In genomic region chr16:1155353-1156110, GRCh38 we compare ENCODE assay signal across 17 cellular contexts. TPM values are rescaled to one million over a fixed set of nuclear protein-coding genes. Genes with fewer than 3 reads are reported as not detected.
A peak's percentile ranks its signal among the peaks of the same experiment; 100 is the strongest.
DNase-seq lines count a peak whose midpoint lies in the region; ATAC-seq, FAIRE-seq and TF ChIP-seq lines count a peak whose summit lies in the region.
"Had no signal": no experiment of that assay in that cellular context is flagged by ENCODE, and none has a peak within 500 bp of the region (broad histone marks: within the 10 kb centered on the region; RNA-seq: fewer than 3 reads in every experiment).

No MANE protein-coding gene starts in this region.

- FAIRE-seq in GM19239 (lab: Jason Lieb, UNC), result no peak
- FAIRE-seq: frontal cortex had no signal

- intact Hi-C loops in tibial artery (cut with DNase I; ENCODE audit: low total_unique reads) (no loop called here), posterior vena cava (cut with DNase I) (no loop called here)

- DNase-seq in chondrocyte (ENCODE audit: low spot score), result no peak
- no peak for DNase-seq in tibial artery
- no peak for DNase-seq in effector CD8-positive, alpha-beta T cell (lab: John Stamatoyannopoulos, UW)
- DNase-seq in GM19239 (ENCODE audit: insufficient read length, low spot score), result no peak
- no peak for DNase-seq in posterior vena cava (ENCODE audit: low spot score)
- DNase-seq: NCI-H2029 treated with DMSO at 0.1 percent for 48 hours; Peyer's patch; stimulated activated CD4-positive, alpha-beta T cell treated with anti-CD3 and anti-CD28 coated beads, Interleukin-12 subunit alpha, Interleukin-12 subunit beta, amount 100 ng/mL, for 4 hours had no signal

- H3K27me3 Mint-ChIP-seq in chondrocyte (ENCODE audit: low read depth) (no peaks in the 10 kb centered on the region), nephron (ENCODE audit: low read depth) (no peaks in the 10 kb centered on the region)

- H3K4me1 Mint-ChIP-seq in chondrocyte (ENCODE audit: low read depth) (peaks cover 35% of the 10 kb centered on the region), nephron (peaks cover 32% of the 10 kb centered on the region)

- peaks cover 0 to 23% of the 10 kb centered on the region in 2 donors for H3K27me3 ChIP-seq in tibial artery

- no peak for ATAC-seq in HG03280 (IDR thresholded peaks at IDR 0.05; ENCODE audit: unreplicated experiment)

- H3K9me3 Mint-ChIP-seq in chondrocyte (ENCODE audit: low read depth) (no peaks in the 10 kb centered on the region), nephron (no peaks in the 10 kb centered on the region)

- TF ChIP-seq EP300 in Ishikawa (IDR thresholded peaks at IDR 0.05; ENCODE audit: borderline replicate concordance), result no peak

- H3K36me3 Mint-ChIP-seq in chondrocyte (ENCODE audit: low read depth) (no peaks in the 10 kb centered on the region), nephron (ENCODE audit: low read depth) (peaks cover 3% of the 10 kb centered on the region)

- no peaks in the 10 kb centered on the region for H3K36me3 ChIP-seq in tibial artery
- H3K36me3 ChIP-seq: Peyer's patch had no signal

- H3K9me3 ChIP-seq in tibial artery, result no peaks in the 10 kb centered on the region
- H3K9me3 ChIP-seq: Peyer's patch had no signal

- H3K4me3 Mint-ChIP-seq in chondrocyte (ENCODE audit: unreplicated experiment) (peak overlapping the region; percentile 78), nephron (peak overlapping the region; percentile 71 to 86 (median 81))

- H3K27ac ChIP-seq in tibial artery, result peak overlapping the region; percentile 86 to 94
- H3K27ac ChIP-seq: C4-2B had no signal

- peak overlapping the region; percentile 71 to 85 for H3K4me3 ChIP-seq in tibial artery

- peak overlapping the region; percentile 75 for H3K27ac Mint-ChIP-seq in chondrocyte (ENCODE audit: unreplicated experiment)
- H3K27ac Mint-ChIP-seq in nephron, result peak overlapping the region; percentile 56 to 72 (median 70)

- H3K4me1 ChIP-seq in tibial artery, result peaks cover 0 to 83% (median 57%) of the 10 kb centered on the region in 4 donors

- TF ChIP-seq CTCF in chondrocyte (IDR thresholded peaks at IDR 0.05) (no peak), nephron (IDR thresholded peaks at IDR 0.05; ENCODE audit: unreplicated experiment in 3 of 3) (no peak), tibial artery (IDR thresholded peaks at IDR 0.05) (no peak)

- TF ChIP-seq RAD21 in Ishikawa (IDR thresholded peaks at IDR 0.05; ENCODE audit: low read depth), result no peak

TF ChIP-seq in Ishikawa, 13 proteins besides CTCF, POLR2A, EP300 and RAD21:
- peak; percentile 66 for TF ChIP-seq USF1 (IDR thresholded peaks at IDR 0.05)
- TF ChIP-seq REST (IDR thresholded peaks at IDR 0.05; ENCODE audit: low read depth), result no peak

RNA-seq across cellular contexts. Expression of gene CACNA1H, which starts 2.6 kb away (rescaled TPM):
- 55.9 to 73.4 TPM (median 73.2 TPM) in 3 replicates for total RNA-seq in chondrocyte
- total RNA-seq in posterior vena cava, result 10 to 100 TPM; 67.3 to 79.2 TPM

RNA-seq across cellular contexts. Expression of gene C1QTNF8, which starts 59.5 kb away (rescaled TPM):
- total RNA-seq in chondrocyte, result not detected in 3 replicates
- not detected for total RNA-seq in posterior vena cava
- total RNA-seq: cerebellum, frontal cortex, H4, lower leg skin, omental fat pad, Peyer's patch had no signal
